10 cellular contexts compared by ENCODE assay signal in genomic region chr10:58856508-58857240, GRCh38.
DNase-seq lines count a peak whose midpoint lies in the region; ATAC-seq and TF ChIP-seq lines count a peak whose summit lies in the region.
"Had no signal": no experiment of that assay in that cellular context is flagged by ENCODE, and none has a peak within 500 bp of the region (broad histone marks: within the 10 kb centered on the region; RNA-seq: fewer than 3 reads in every experiment).

No MANE protein-coding gene starts in this region.

- H3K9me3 Mint-ChIP-seq in neural progenitor cell: peaks cover 4% of the 10 kb centered on the region
- peaks cover 11% of the 10 kb centered on the region for H3K9me3 Mint-ChIP-seq in activated T-helper 17 cell treated with anti-CD3 and anti-CD28 coated beads, Interleukin-2, amount 50 U/mL, for 72 hours

- no peaks in the 10 kb centered on the region for H3K36me3 ChIP-seq in neural progenitor cell

- H3K4me1 ChIP-seq in neural progenitor cell: no peaks in the 10 kb centered on the region

- no peak overlapping the region for H3K4me3 ChIP-seq in fibroblast of pulmonary artery (replicated peaks; ENCODE audit: low read depth, low read length)
- no peak overlapping the region for H3K4me3 ChIP-seq in neural progenitor cell

- H3K27me3 ChIP-seq in neural progenitor cell: no peaks in the 10 kb centered on the region

- DNase-seq in Ammon's horn (ENCODE audit: low spot score): peak; percentile 8
- DNase-seq in RKO (ENCODE audit: low spot score): peak; percentile 54
- peak; percentile 95 for DNase-seq in fibroblast of pulmonary artery (ENCODE audit: low read depth)
- peak; percentile 52 for DNase-seq in neural progenitor cell (ENCODE audit: low spot score)
- DNase-seq in activated CD4-positive, CD25-positive, alpha-beta regulatory T cell (lab: John Stamatoyannopoulos, UW): no peak

- ATAC-seq in activated T-helper 17 cell treated with anti-CD3 and anti-CD28 coated beads, Interleukin-2, amount 50 U/mL, for 72 hours (replicated peaks): no peak
- ATAC-seq in HG03280 (IDR thresholded peaks at IDR 0.05; ENCODE audit: unreplicated experiment): no peak
- ATAC-seq in HG03159 (IDR thresholded peaks at IDR 0.05; ENCODE audit: unreplicated experiment): no peak

- H3K27ac Mint-ChIP-seq in neural progenitor cell: no peak overlapping the region
- H3K27ac Mint-ChIP-seq in activated T-helper 17 cell treated with anti-CD3 and anti-CD28 coated beads, Interleukin-2, amount 50 U/mL, for 72 hours: no peak overlapping the region
- H3K27ac Mint-ChIP-seq: memory B cell; T-helper 2 cell treated with Interferon-gamma antibody and Interleukin-4, amounts not matched to agents 5 μg/mL and 100 μg/mL, for 36 hours had no signal

- no peaks in the 10 kb centered on the region for H3K9me3 ChIP-seq in neural progenitor cell (ENCODE audit: low read depth)

- TF ChIP-seq CTCF in fibroblast of pulmonary artery (IDR thresholded peaks at IDR 0.05; ENCODE audit: low read length, missing control alignments) (no peak), neural progenitor cell (IDR thresholded peaks at IDR 0.05) (no peak)

- no peaks in the 10 kb centered on the region for H3K36me3 Mint-ChIP-seq in neural progenitor cell
- no peaks in the 10 kb centered on the region for H3K36me3 Mint-ChIP-seq in activated T-helper 17 cell treated with anti-CD3 and anti-CD28 coated beads, Interleukin-2, amount 50 U/mL, for 72 hours (ENCODE audit: low read depth)
- H3K36me3 Mint-ChIP-seq: memory B cell had no signal

- no peak overlapping the region for H2AFZ ChIP-seq in neural progenitor cell (replicated peaks)

- H3K4me3 Mint-ChIP-seq in neural progenitor cell: no peak overlapping the region
- H3K4me3 Mint-ChIP-seq in activated T-helper 17 cell treated with anti-CD3 and anti-CD28 coated beads, Interleukin-2, amount 50 U/mL, for 72 hours: no peak overlapping the region
- H3K4me3 Mint-ChIP-seq: memory B cell; T-helper 2 cell treated with Interferon-gamma antibody and Interleukin-4, amounts not matched to agents 5 μg/mL and 100 μg/mL, for 36 hours had no signal

- no peak overlapping the region for H3K4me2 ChIP-seq in neural progenitor cell

- H3K27ac ChIP-seq in neural progenitor cell: no peak overlapping the region

- H3K9ac ChIP-seq in neural progenitor cell: no peak overlapping the region

- H4K20me1 ChIP-seq in neural progenitor cell (ENCODE audit: low read depth): no peaks in the 10 kb centered on the region

- no peaks in the 10 kb centered on the region for H3K27me3 Mint-ChIP-seq in neural progenitor cell (ENCODE audit: insufficient read depth, low read depth)
- H3K27me3 Mint-ChIP-seq in activated T-helper 17 cell treated with anti-CD3 and anti-CD28 coated beads, Interleukin-2, amount 50 U/mL, for 72 hours: peaks cover 3% of the 10 kb centered on the region
- H3K27me3 Mint-ChIP-seq: memory B cell had no signal

- no peaks in the 10 kb centered on the region for H3K79me2 ChIP-seq in neural progenitor cell (ENCODE audit: low read depth)

- H3F3A ChIP-seq in neural progenitor cell (ENCODE audit: low read depth): no peaks in the 10 kb centered on the region

- peaks cover 1% of the 10 kb centered on the region for H3K4me1 Mint-ChIP-seq in neural progenitor cell
- no peaks in the 10 kb centered on the region for H3K4me1 Mint-ChIP-seq in activated T-helper 17 cell treated with anti-CD3 and anti-CD28 coated beads, Interleukin-2, amount 50 U/mL, for 72 hours
- H3K4me1 Mint-ChIP-seq: memory B cell had no signal

Comparison
In these comparisons a context has a peak if more than half of its experiments do, and no peak if none do; other contexts are left out.
1. DNase-seq: peak in Ammon's horn (single experiment), RKO (single experiment), fibroblast of pulmonary artery (single experiment) and neural progenitor cell (single experiment); none in activated CD4-positive, CD25-positive, alpha-beta regulatory T cell (0 of 4).